ENCODE assay signal across 8 cellular contexts in genomic region chr20:9912858-9913434, GRCh38.
DNase-seq lines count a peak whose midpoint lies in the region; ATAC-seq and TF ChIP-seq lines count a peak whose summit lies in the region.

No MANE protein-coding gene starts in this region.

- no peak overlapping the region for H3K27ac ChIP-seq in esophagus muscularis mucosa (replicated peaks in 1 of 4)

- 2% methylated on average over 8 of the region's 8 CpGs for WGBS in esophagus muscularis mucosa

- DNase-seq in DMS114 treated with DMSO at 0.1 percent for 48 hours (lab: John Stamatoyannopoulos, UW; ENCODE audit: unreplicated experiment) (peak; percentile 24), NB4 (ENCODE audit: low read depth) (peak; percentile 43), WTC11 (ENCODE audit: low spot score) (peak; percentile 43), esophagus muscularis mucosa (ENCODE audit: extremely low spot score) (no peak), omental fat pad (ENCODE audit: low spot score) (peak; percentile 38)

- no peaks in the 10 kb centered on the region for H3K4me1 Mint-ChIP-seq in WTC11

- intact Hi-C loops in esophagus muscularis mucosa (cut with DNase I): loop anchor here (2.0 kb wide), 1 partner anchor 294 kb away; no protein-coding TSS in a partner anchor

- H3K4me3 ChIP-seq in NB4 (ENCODE audit: low read depth, low read length): no peak overlapping the region
- no peak overlapping the region for H3K4me3 ChIP-seq in esophagus muscularis mucosa

- TF ChIP-seq EP300 in esophagus muscularis mucosa (IDR thresholded peaks at IDR 0.05): no peak

- peaks cover 0 to 12% (median 0%) of the 10 kb centered on the region in 4 donors for H3K27me3 ChIP-seq in esophagus muscularis mucosa

- no peak overlapping the region for H3K27ac Mint-ChIP-seq in WTC11

- POLR2A ChIA-PET in WTC11 (lab: Charles Lee): no interaction called here

- H3K27me3 Mint-ChIP-seq in WTC11 (ENCODE audit: low read depth): no peaks in the 10 kb centered on the region; the same call in none of the 2 replicates

- ATAC-seq in GM19467 (IDR thresholded peaks at IDR 0.05; ENCODE audit: unreplicated experiment) (peak; percentile 81), WTC11 (peak; percentile 48; the same call in 1 of the 2 replicates), omental fat pad (ENCODE audit: low FRiP score) (no peak), HG03280 (IDR thresholded peaks at IDR 0.05; ENCODE audit: unreplicated experiment) (no peak), HG02981 (IDR thresholded peaks at IDR 0.05; ENCODE audit: unreplicated experiment) (no peak)

- TF ChIP-seq POLR2A in NB4 (IDR thresholded peaks at IDR 0.05; ENCODE audit: extremely low read depth, insufficient read length) (no peak), esophagus muscularis mucosa (IDR thresholded peaks at IDR 0.05; ENCODE audit: low read depth) (no peak)

- H3K4me3 Mint-ChIP-seq in WTC11: no peak overlapping the region

- no peaks in the 10 kb centered on the region for H3K9me3 ChIP-seq in esophagus muscularis mucosa

- CTCF ChIA-PET in WTC11 (lab: Charles Lee): interaction anchor here (0.7 to 3.8 kb wide), 4 partner anchors 9 to 296 kb away, joined by 3 to 20 read pairs (median 11); no protein-coding TSS in a partner anchor

- H3K36me3 ChIP-seq in esophagus muscularis mucosa: no peaks in the 10 kb centered on the region

- peak; percentile 78 for TF ChIP-seq CTCF in NB4 (IDR thresholded peaks at IDR 0.05; ENCODE audit: low read depth, low read length)
- TF ChIP-seq CTCF in WTC11 (IDR thresholded peaks at IDR 0.05): peak; percentile 66; the same call in 1 of the 2 replicates
- peak; percentile 73 to 82 (median 78) for TF ChIP-seq CTCF in esophagus muscularis mucosa (IDR thresholded peaks at IDR 0.05)
- peak in 1 of 3 donors; percentile 37 for TF ChIP-seq CTCF in omental fat pad (IDR thresholded peaks at IDR 0.05)

- peaks cover 0 to 2% (median 0%) of the 10 kb centered on the region in 4 donors for H3K4me1 ChIP-seq in esophagus muscularis mucosa

- H3K36me3 Mint-ChIP-seq in WTC11: no peaks in the 10 kb centered on the region

- H3K9me3 Mint-ChIP-seq in WTC11: no peaks in the 10 kb centered on the region

TF ChIP-seq in WTC11, 78 proteins besides CTCF, POLR2A, EP300 and RAD21:
- TF ChIP-seq RELA (CRISPR knock-in tag; IDR thresholded peaks at IDR 0.05; ENCODE audit: borderline replicate concordance): no peak
- TF ChIP-seq KAT7 (CRISPR knock-in tag; IDR thresholded peaks at IDR 0.05; ENCODE audit: borderline replicate concordance): no peak
- no peak for TF ChIP-seq ZBTB43 (CRISPR knock-in tag; IDR thresholded peaks at IDR 0.05)
- no peak for TF ChIP-seq ZNF263 (CRISPR knock-in tag; IDR thresholded peaks at IDR 0.05; ENCODE audit: low read depth)
- no peak for TF ChIP-seq SMAD3 (CRISPR knock-in tag; IDR thresholded peaks at IDR 0.05; ENCODE audit: borderline replicate concordance)
- TF ChIP-seq ATF3 (CRISPR knock-in tag; conservative IDR thresholded peaks at IDR 0.05): no peak
- TF ChIP-seq CREB1 (CRISPR knock-in tag; IDR thresholded peaks at IDR 0.05): no peak
- TF ChIP-seq HMGA2 (CRISPR knock-in tag; IDR thresholded peaks at IDR 0.05): no peak
- no peak for TF ChIP-seq ZNF425 (CRISPR knock-in tag; conservative IDR thresholded peaks at IDR 0.05)
- TF ChIP-seq ZNF232 (CRISPR knock-in tag; IDR thresholded peaks at IDR 0.05): no peak
TF ChIP-seq in WTC11: peak in this region for 0.

Comparison
In these comparisons a context has a peak if more than half of its experiments do, and no peak if none do; other contexts are left out.
1. ATAC-seq: peak in GM19467 (single experiment) and WTC11 (single experiment); none in omental fat pad (single experiment), HG03280 (single experiment) and HG02981 (single experiment).